Comparison of ENCODE assay signal across 9 cellular contexts in the genomic region with DNA sequence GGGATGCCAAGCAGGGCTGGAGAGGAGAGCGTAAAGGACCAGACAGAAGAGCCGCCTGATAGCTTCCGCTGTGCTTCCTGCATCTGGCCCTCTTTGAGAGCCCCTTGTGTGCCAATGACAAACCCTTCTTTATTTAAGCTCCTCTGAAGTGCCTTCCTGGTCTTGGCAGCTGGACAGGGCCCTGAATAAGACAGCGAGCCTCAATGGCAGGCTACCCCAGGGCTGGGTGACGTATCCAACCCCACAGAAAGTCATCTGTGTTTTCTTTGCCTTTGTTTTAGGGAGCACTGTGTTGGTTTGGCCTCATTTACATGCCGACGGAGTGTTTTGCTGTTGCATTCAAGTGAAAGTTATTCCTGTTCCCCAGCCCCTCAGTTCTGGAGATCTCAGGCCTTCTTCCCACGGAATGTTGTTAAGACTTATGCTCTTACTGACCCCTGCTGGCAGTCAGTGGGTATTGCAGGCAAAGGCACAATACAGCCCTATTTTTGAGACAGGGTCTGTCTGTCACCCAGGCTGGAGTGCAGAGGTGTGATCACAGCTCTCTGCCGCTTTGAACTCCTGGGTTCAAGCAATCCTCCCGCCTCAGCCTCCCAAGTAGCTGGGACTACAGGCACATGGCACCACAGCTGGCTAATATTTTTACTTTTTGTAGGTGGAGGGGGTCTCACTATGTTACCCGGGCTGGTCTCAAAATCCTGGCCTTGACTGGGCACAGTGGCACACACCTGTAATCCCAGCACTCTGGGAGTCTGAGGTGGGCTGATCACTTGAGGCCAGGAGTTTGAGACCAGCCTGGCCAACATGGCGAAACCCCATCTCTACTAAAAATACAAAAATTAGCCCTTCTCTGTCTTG.
A peak's percentile ranks its signal among the peaks of the same experiment; 100 is the strongest.
DNase-seq lines count a peak whose midpoint lies in the region; ATAC-seq and TF ChIP-seq lines count a peak whose summit lies in the region.
"Had no signal": no experiment of that assay in that cellular context is flagged by ENCODE, and none has a peak within 500 bp of the region (broad histone marks: within the 10 kb centered on the region; RNA-seq: fewer than 3 reads in every experiment).

No MANE protein-coding gene starts in this region.

- H3F3A ChIP-seq in OCI-LY1 (ENCODE audit: insufficient read depth, low read length) = no peaks in the 10 kb centered on the region

- H3K4me3 ChIP-seq in DND-41 (ENCODE audit: low read depth in 1 of 2, low read length in 2 of 2) (no peak overlapping the region), OCI-LY1 (ENCODE audit: low read depth, low read length, poor library complexity, severe bottlenecking) (no peak overlapping the region), foreskin fibroblast (ENCODE audit: low read depth in 1 of 2, low read length in 2 of 2) (no peak overlapping the region)

- H3K9me3 ChIP-seq in DND-41 (ENCODE audit: insufficient read depth, low read length, severe bottlenecking) (peaks cover 7% of the 10 kb centered on the region), OCI-LY1 (ENCODE audit: low read length) (peaks cover 4% of the 10 kb centered on the region; the same call in 1 of the 2 replicates)

- no peak for ATAC-seq in DND-41 (ENCODE audit: insufficient read depth, low read depth)
- ATAC-seq in HG03135 (IDR thresholded peaks at IDR 0.05; ENCODE audit: unreplicated experiment) = no peak

- DNase-seq in DND-41 (no peak), foreskin fibroblast (peak in 1 of 2 donors; percentile 9), DMS79 (lab: John Stamatoyannopoulos, UW) (no peak), T-helper 2 cell (no peak)
- DNase-seq in activated effector memory CD4-positive, alpha-beta T cell treated with anti-CD3 and anti-CD28 coated beads, Interleukin-2, amount 50 U/mL, for 16 hours = no peak
- DNase-seq: naive B cell had no signal

- peak; percentile 78 for TF ChIP-seq CTCF in 22Rv1 (IDR thresholded peaks at IDR 0.05)
- peak; percentile 72 for TF ChIP-seq CTCF in DND-41 (IDR thresholded peaks at IDR 0.05; ENCODE audit: borderline replicate concordance, extremely low read depth, low read length, poor library complexity, severe bottlenecking)
- TF ChIP-seq CTCF in OCI-LY1 (IDR thresholded peaks at IDR 0.05; ENCODE audit: low read length) = peak; percentile 76
- peak; percentile 35 for TF ChIP-seq CTCF in foreskin fibroblast (IDR thresholded peaks at IDR 0.05; ENCODE audit: low read depth, low read length)

- H3K27ac ChIP-seq in 22Rv1 (no peak overlapping the region), DND-41 (ENCODE audit: low read length) (no peak overlapping the region), OCI-LY1 (ENCODE audit: low read depth, low read length, poor library complexity, severe bottlenecking) (no peak overlapping the region)

- H3K36me3 ChIP-seq in DND-41 (ENCODE audit: insufficient read depth, low read length) = no peaks in the 10 kb centered on the region
- H3K36me3 ChIP-seq in OCI-LY1 (ENCODE audit: insufficient read depth, low read length) = no peaks in the 10 kb centered on the region

- H2AFZ ChIP-seq in DND-41 (ENCODE audit: low read depth, low read length) (no peak overlapping the region), OCI-LY1 (ENCODE audit: low read length) (no peak overlapping the region)

- H3K9ac ChIP-seq in DND-41 (ENCODE audit: low read depth, low read length) (no peak overlapping the region), OCI-LY1 (ENCODE audit: low read length) (no peak overlapping the region)

- H4K20me1 ChIP-seq in DND-41 (ENCODE audit: insufficient read depth, low read length) (no peaks in the 10 kb centered on the region), OCI-LY1 (ENCODE audit: insufficient read depth, low read length) (no peaks in the 10 kb centered on the region)

- H3K4me2 ChIP-seq in DND-41 (ENCODE audit: insufficient read depth, low read length) = no peak overlapping the region
- no peak overlapping the region for H3K4me2 ChIP-seq in OCI-LY1 (ENCODE audit: low read length)

- H3K9me2 ChIP-seq in OCI-LY1 (ENCODE audit: low read depth, low read length) = no peaks in the 10 kb centered on the region

- H3K27me3 ChIP-seq in DND-41 (ENCODE audit: insufficient read depth, low read length, poor library complexity) (no peaks in the 10 kb centered on the region), OCI-LY1 (ENCODE audit: insufficient read depth, low read length) (peaks cover 9% of the 10 kb centered on the region; the same call in 1 of the 2 replicates)

- H3K79me2 ChIP-seq in DND-41 (ENCODE audit: insufficient read depth, low read length) (no peaks in the 10 kb centered on the region), OCI-LY1 (ENCODE audit: insufficient read depth, low read length) (no peaks in the 10 kb centered on the region)

- peaks cover 25% of the 10 kb centered on the region for H3K4me1 ChIP-seq in DND-41 (ENCODE audit: insufficient read depth, low read length)
- peaks cover 5% of the 10 kb centered on the region for H3K4me1 ChIP-seq in OCI-LY1 (ENCODE audit: insufficient read depth, low read length, severe bottlenecking)
